ENCODE assay signal across 1 cellular context in the genomic region with DNA sequence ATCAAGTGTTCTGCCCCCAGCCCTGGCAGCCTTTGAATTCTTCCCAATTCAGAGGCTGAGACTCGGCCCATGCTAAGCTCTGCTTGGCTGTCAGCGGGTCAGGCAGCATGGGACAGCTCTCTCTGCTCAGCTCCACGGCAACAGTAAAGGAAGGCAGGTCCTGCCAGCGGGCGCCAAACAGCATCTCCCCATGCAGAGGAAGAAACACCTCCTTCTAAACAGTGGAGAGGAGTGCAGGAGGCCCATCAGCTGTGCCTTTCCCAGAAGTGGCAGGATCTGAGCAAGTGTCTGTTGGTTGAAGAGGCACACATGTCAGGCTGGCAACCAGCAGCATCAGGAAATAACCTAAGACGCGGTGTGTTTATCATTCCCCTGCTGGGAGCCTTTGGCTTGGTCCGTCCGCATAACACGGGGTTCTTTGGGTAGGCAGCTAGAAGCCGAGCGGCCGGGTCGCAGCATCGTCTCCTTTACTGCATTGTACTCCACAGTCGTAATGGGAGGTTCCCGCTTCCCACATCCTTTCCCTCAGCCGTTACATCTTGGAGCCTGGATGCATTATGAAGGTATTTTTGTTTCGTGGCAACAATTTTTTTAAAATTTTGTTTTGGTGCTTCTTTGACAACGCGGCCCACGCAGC.
TF ChIP-seq lines count a peak whose summit lies in the region.

No MANE protein-coding gene starts in this region.

TF ChIP-seq in SK-N-SH treated with all-trans-retinoic acid at 6 μM for 48 hours, 23 proteins besides CTCF, POLR2A, EP300 and RAD21 (continued from another document):
- TF ChIP-seq ZNF565 (CRISPR knock-in tag; conservative IDR thresholded peaks at IDR 0.05; ENCODE audit: low read depth) (no peak), ZFP3 (CRISPR knock-in tag; IDR thresholded peaks at IDR 0.05) (no peak), BACH2 (CRISPR knock-in tag; IDR thresholded peaks at IDR 0.05; ENCODE audit: borderline replicate concordance) (no peak), GLIS3 (CRISPR knock-in tag; IDR thresholded peaks at IDR 0.05) (no peak), RARB (CRISPR knock-in tag; IDR thresholded peaks at IDR 0.05) (no peak)
